13 cellular contexts compared by ENCODE assay signal in genomic region chr21:45768011-45768740, GRCh38.
DNase-seq lines count a peak whose midpoint lies in the region; ATAC-seq, FAIRE-seq and TF ChIP-seq lines count a peak whose summit lies in the region.
"Had no signal": no experiment of that assay in that cellular context is flagged by ENCODE, and none has a peak within 500 bp of the region (broad histone marks: within the 10 kb centered on the region; RNA-seq: fewer than 3 reads in every experiment).

No MANE protein-coding gene starts in this region.

- H2BK15ac ChIP-seq in neuronal stem cell (ENCODE audit: low read length), result peak overlapping the region; percentile 29

- H3K4me3 Mint-ChIP-seq in activated CD4-positive, alpha-beta T cell treated with anti-CD3 and anti-CD28 coated beads for 36 hours, result peak overlapping the region; percentile 62
- peak overlapping the region; percentile 58 for H3K4me3 Mint-ChIP-seq in stimulated activated naive CD8-positive, alpha-beta T cell treated with anti-CD3 and anti-CD28 coated beads, Interleukin-15, Interleukin-2, amounts not matched to agents 100 ng/mL and 50 ng/mL, for 24 hours
- no peak overlapping the region for H3K4me3 Mint-ChIP-seq in MCF 10A (ENCODE audit: unreplicated experiment)

- TF ChIP-seq POLR2A in HepG2 (IDR thresholded peaks at IDR 0.05; ENCODE audit: insufficient read depth in 1 of 2, low read depth in 2 of 2, low read length in 2 of 2), result no peak

- POLR2A ChIA-PET in activated CD4-positive, alpha-beta T cell treated with anti-CD3 and anti-CD28 coated beads for 36 hours (lab: Charles Lee), result interaction anchor here (0.7 kb wide), 1 partner anchor 50 kb away, joined by 3 read pairs; no protein-coding TSS in a partner anchor
- POLR2A ChIA-PET in HepG2 (lab: Yijun Ruan, JAX), result no interaction called here
- POLR2A ChIA-PET in MCF 10A (lab: Yijun Ruan, JAX), result no interaction called here

- CTCF ChIA-PET in activated CD4-positive, alpha-beta T cell treated with anti-CD3 and anti-CD28 coated beads for 36 hours (lab: Charles Lee), result interaction anchor here (0.6 to 0.8 kb wide), 2 partner anchors 69 to 828 kb away, joined by 4 read pairs; partner anchors contain the start of gene SLX9
- CTCF ChIA-PET in HepG2 (lab: Yijun Ruan, JAX; ENCODE audit: low intra/inter-chr PET ratio, low total read pairs), result no interaction called here
- CTCF ChIA-PET in MCF 10A (lab: Yijun Ruan, JAX), result no interaction called here

- H3K27me3 ChIP-seq in neuronal stem cell (ENCODE audit: control insufficient read depth in 3 of 3, insufficient read depth in 3 of 3, low read depth in 1 of 3, low read length in 3 of 3), result no peaks in the 10 kb centered on the region
- peaks cover 4 to 26% of the 10 kb centered on the region in 2 experiments; a peak in 3 of 5 replicates for H3K27me3 ChIP-seq in HepG2 (ENCODE audit: control insufficient read depth in 1 of 2, insufficient read depth in 2 of 2, low read length in 2 of 2)
- H3K27me3 ChIP-seq: neutrophil had no signal

- no peak for TF ChIP-seq RAD21 in HepG2 (CRISPR knock-in tag; IDR thresholded peaks at IDR 0.05)

- peak overlapping the region; percentile 98 for H3K27ac Mint-ChIP-seq in activated CD4-positive, alpha-beta T cell treated with anti-CD3 and anti-CD28 coated beads for 36 hours
- H3K27ac Mint-ChIP-seq in activated naive CD4-positive, alpha-beta T cell treated with anti-CD3 and anti-CD28 coated beads, Interleukin-2, amount 50 U/mL, for 72 hours, result peak overlapping the region; percentile 95 to 98
- peak overlapping the region; percentile 97 for H3K27ac Mint-ChIP-seq in stimulated activated naive CD8-positive, alpha-beta T cell treated with anti-CD3 and anti-CD28 coated beads, Interleukin-15, Interleukin-2, amounts not matched to agents 100 ng/mL and 50 ng/mL, for 24 hours
- no peak overlapping the region for H3K27ac Mint-ChIP-seq in MCF 10A (ENCODE audit: low read depth, unreplicated experiment)

- peak overlapping the region; percentile 11 for H3K18ac ChIP-seq in neuronal stem cell (ENCODE audit: low read length)

- no peak overlapping the region for H3K14ac ChIP-seq in neuronal stem cell (ENCODE audit: low read length)

- H2BK5ac ChIP-seq in neuronal stem cell (ENCODE audit: low read length), result no peak overlapping the region

- H3K36me3 Mint-ChIP-seq in activated CD4-positive, alpha-beta T cell treated with anti-CD3 and anti-CD28 coated beads for 36 hours (ENCODE audit: low read depth), result peaks cover 6% of the 10 kb centered on the region
- peaks cover 0 to 35% of the 10 kb centered on the region in 2 donors for H3K36me3 Mint-ChIP-seq in activated naive CD4-positive, alpha-beta T cell treated with anti-CD3 and anti-CD28 coated beads, Interleukin-2, amount 50 U/mL, for 72 hours
- H3K36me3 Mint-ChIP-seq in stimulated activated naive CD8-positive, alpha-beta T cell treated with anti-CD3 and anti-CD28 coated beads, Interleukin-15, Interleukin-2, amounts not matched to agents 100 ng/mL and 50 ng/mL, for 24 hours (ENCODE audit: low read depth), result no peaks in the 10 kb centered on the region
- no peaks in the 10 kb centered on the region for H3K36me3 Mint-ChIP-seq in MCF 10A (ENCODE audit: insufficient read depth, unreplicated experiment)

- H3K4me3 ChIP-seq in neuronal stem cell (ENCODE audit: low read length in 2 of 2), result peak overlapping the region in 1 of 2 donors; percentile 16
- H3K4me3 ChIP-seq in HepG2 (replicated peaks in 1 of 3; ENCODE audit: insufficient read depth in 1 of 3, low read depth in 2 of 3, low read length in 3 of 3), result no peak overlapping the region

- in situ Hi-C loops in HepG2 (cut with HindIII; ENCODE audit: extremely low pct_ligation_motif_present, low pct_unique_long_range_greater_than_20kb), result no loop called here

- no CpG with 5 or more reads among the region's 11 CpGs for whole genome bisulfite sequencing in neuronal stem cell (ENCODE audit: extremely low coverage in 2 of 2, insufficient read length in 2 of 2, insufficient replicate concordance in 1 of 2), 2 donors
- WGBS in HepG2 (ENCODE audit: low lambda C conversion rate), result 21% methylated on average over 6 of the region's 11 CpGs

- no peak overlapping the region for H4K91ac ChIP-seq in neuronal stem cell (ENCODE audit: low read depth, low read length, poor library complexity)

- no peak overlapping the region for H3K23ac ChIP-seq in neuronal stem cell (ENCODE audit: low read depth, low read length, poor library complexity)

- no peaks in the 10 kb centered on the region for H3K79me1 ChIP-seq in neuronal stem cell (ENCODE audit: low read depth, low read length)

- TF ChIP-seq EP300 in HepG2 (IDR thresholded peaks at IDR 0.05; ENCODE audit: low read depth in 2 of 2, low read length in 2 of 2) (no peak), HepG2 (CRISPR knock-in tag; IDR thresholded peaks at IDR 0.05; ENCODE audit: borderline replicate concordance) (no peak)

- peaks cover 0 to 5% of the 10 kb centered on the region in 2 donors for H3K4me1 ChIP-seq in neuronal stem cell (ENCODE audit: control insufficient read depth in 2 of 2, insufficient read depth in 1 of 2, low read depth in 1 of 2, low read length in 2 of 2)
- H3K4me1 ChIP-seq in HepG2 (ENCODE audit: insufficient read depth, low read length), result no peaks in the 10 kb centered on the region

- H4K8ac ChIP-seq in neuronal stem cell (ENCODE audit: low read depth, low read length), result no peak overlapping the region

- peak overlapping the region; percentile 8 for H2AK5ac ChIP-seq in neuronal stem cell (ENCODE audit: low read depth, low read length)

- H3K79me2 ChIP-seq in HepG2 (ENCODE audit: insufficient read depth, low read length), result no peaks in the 10 kb centered on the region

- peaks cover 5% of the 10 kb centered on the region for H3K9me3 Mint-ChIP-seq in activated CD4-positive, alpha-beta T cell treated with anti-CD3 and anti-CD28 coated beads for 36 hours (ENCODE audit: low read depth)
- peaks cover 0 to 10% of the 10 kb centered on the region in 2 donors for H3K9me3 Mint-ChIP-seq in activated naive CD4-positive, alpha-beta T cell treated with anti-CD3 and anti-CD28 coated beads, Interleukin-2, amount 50 U/mL, for 72 hours
- H3K9me3 Mint-ChIP-seq in stimulated activated naive CD8-positive, alpha-beta T cell treated with anti-CD3 and anti-CD28 coated beads, Interleukin-15, Interleukin-2, amounts not matched to agents 100 ng/mL and 50 ng/mL, for 24 hours, result no peaks in the 10 kb centered on the region
- peaks cover 6% of the 10 kb centered on the region for H3K9me3 Mint-ChIP-seq in MCF 10A (ENCODE audit: unreplicated experiment)

- no peak overlapping the region for H2BK120ac ChIP-seq in neuronal stem cell (ENCODE audit: low read depth, low read length)

- peaks cover 57% of the 10 kb centered on the region for H3K4me1 Mint-ChIP-seq in activated CD4-positive, alpha-beta T cell treated with anti-CD3 and anti-CD28 coated beads for 36 hours
- H3K4me1 Mint-ChIP-seq in stimulated activated naive CD8-positive, alpha-beta T cell treated with anti-CD3 and anti-CD28 coated beads, Interleukin-15, Interleukin-2, amounts not matched to agents 100 ng/mL and 50 ng/mL, for 24 hours (ENCODE audit: low read depth), result peaks cover 51% of the 10 kb centered on the region
- H3K4me1 Mint-ChIP-seq in MCF 10A (ENCODE audit: insufficient read depth, unreplicated experiment), result no peaks in the 10 kb centered on the region

- no peak overlapping the region for H3K27ac ChIP-seq in neuronal stem cell (replicated peaks; ENCODE audit: low read length)
- H3K27ac ChIP-seq in HepG2 (ENCODE audit: extremely low read length, insufficient read depth, low read length), result no peak overlapping the region
- H3K27ac ChIP-seq: neutrophil had no signal

- H3K9ac ChIP-seq in neuronal stem cell (ENCODE audit: low read depth, low read length, poor library complexity), result no peak overlapping the region
- no peak overlapping the region for H3K9ac ChIP-seq in HepG2 (ENCODE audit: insufficient read depth, low read depth, low read length)

- peak; percentile 77 for DNase-seq in activated CD4-positive, alpha-beta T cell treated with anti-CD3 and anti-CD28 coated beads for 36 hours
- DNase-seq in activated CD4-positive, alpha-beta T cell treated with anti-CD3 and anti-CD28 coated beads for 1 hour, result no peak
- peak in 1 of 2 donors; percentile 44 for DNase-seq in activated naive CD4-positive, alpha-beta T cell treated with anti-CD3 and anti-CD28 coated beads, Interleukin-2, amount 50 U/mL, for 72 hours (ENCODE audit: low spot score in 2 of 2)
- DNase-seq in neuronal stem cell (ENCODE audit: low spot score) (no peak), NCI-H446 treated with DMSO at 0.1 percent for 48 hours (lab: John Stamatoyannopoulos, UW) (no peak), HepG2 (ENCODE audit: low spot score) (no peak), MCF 10A (ENCODE audit: unreplicated experiment) (no peak)
- DNase-seq: NCI-H2171 treated with DMSO at 0.1 percent for 48 hours, Right ventricle myocardium superior had no signal

- H3K4me2 ChIP-seq in neuronal stem cell (ENCODE audit: insufficient read depth, low read length, poor library complexity, severe bottlenecking) (no peak overlapping the region), HepG2 (ENCODE audit: low read depth, low read length) (no peak overlapping the region)

- BruUV-seq in HepG2 (replicated peaks; lab: Mats Ljungman, UMichigan) (no TSS peak), MCF 10A (replicated peaks; lab: Mats Ljungman, UMichigan) (no TSS peak)

- no peaks in the 10 kb centered on the region for H3K27me3 Mint-ChIP-seq in activated CD4-positive, alpha-beta T cell treated with anti-CD3 and anti-CD28 coated beads for 36 hours
- H3K27me3 Mint-ChIP-seq in stimulated activated naive CD8-positive, alpha-beta T cell treated with anti-CD3 and anti-CD28 coated beads, Interleukin-15, Interleukin-2, amounts not matched to agents 100 ng/mL and 50 ng/mL, for 24 hours, result no peaks in the 10 kb centered on the region
- H3K27me3 Mint-ChIP-seq in MCF 10A (ENCODE audit: insufficient read depth, unreplicated experiment), result peaks cover 12% of the 10 kb centered on the region

- ATAC-seq in activated CD4-positive, alpha-beta T cell treated with anti-CD3 and anti-CD28 coated beads for 36 hours, result peak; percentile 67
- ATAC-seq in activated naive CD4-positive, alpha-beta T cell treated with anti-CD3 and anti-CD28 coated beads, Interleukin-2, amount 50 U/mL, for 72 hours, result peak; percentile 63 to 75
- no peak for ATAC-seq in HepG2

- H3K36me3 ChIP-seq in neuronal stem cell (replicated peaks in 1 of 2; ENCODE audit: control insufficient read depth in 2 of 2, insufficient read depth in 2 of 2, low read length in 2 of 2) (no peaks in the 10 kb centered on the region), HepG2 (replicated peaks in 1 of 2; ENCODE audit: control insufficient read depth in 1 of 2, insufficient read depth in 2 of 2, low read length in 2 of 2) (no peaks in the 10 kb centered on the region)

- H3K4ac ChIP-seq in neuronal stem cell (ENCODE audit: low read length), result no peak overlapping the region

- H2BK12ac ChIP-seq in neuronal stem cell (ENCODE audit: low read length), result no peak overlapping the region

- H2AFZ ChIP-seq in neuronal stem cell (ENCODE audit: low read length) (no peak overlapping the region), HepG2 (ENCODE audit: low read length) (no peak overlapping the region)

- no peaks in the 10 kb centered on the region for H4K20me1 ChIP-seq in HepG2 (ENCODE audit: insufficient read depth, low read length)

- H3K9me3 ChIP-seq in neuronal stem cell (replicated peaks in 1 of 2; ENCODE audit: control insufficient read depth in 2 of 2, insufficient read depth in 1 of 2, low read depth in 1 of 2, low read length in 2 of 2) (no peaks in the 10 kb centered on the region), HepG2 (ENCODE audit: low read length) (no peaks in the 10 kb centered on the region)
- H3K9me3 ChIP-seq: neutrophil had no signal

- no peak for FAIRE-seq in HepG2 (lab: Jason Lieb, UNC)
- FAIRE-seq: A204.1, endometrium had no signal

- no peak for TF ChIP-seq CTCF in HepG2 (CRISPR knock-in tag; IDR thresholded peaks at IDR 0.05)
- no peak for TF ChIP-seq CTCF in MCF 10A (IDR thresholded peaks at IDR 0.05; ENCODE audit: unreplicated experiment)

- intact Hi-C loops in activated CD4-positive, alpha-beta T cell treated with anti-CD3 and anti-CD28 coated beads for 36 hours (cut with DNase I, micrococcal nuclease), result loop anchor here (1.0 to 10.0 kb wide), 9 partner anchors 46 to 689 kb away; partner anchors contain the start of genes C21orf58 (in 1 of the 2), PCBP3 (in 1 of the 2) and PCNT (in 1 of the 2)
- intact Hi-C loops in HepG2 (cut with micrococcal nuclease; ENCODE audit: unreplicated experiment), result no loop called here
- intact Hi-C loops in MCF 10A (cut with micrococcal nuclease), result loop anchor here (1.0 kb wide), 1 partner anchor 212 kb away; no protein-coding TSS in a partner anchor
